8 cellular contexts compared by ENCODE assay signal in genomic region chr12:110224379-110225304, GRCh38. TPM values are rescaled to one million over a fixed set of nuclear protein-coding genes. Genes with fewer than 3 reads are reported as not detected.
DNase-seq lines count a peak whose midpoint lies in the region; ATAC-seq and TF ChIP-seq lines count a peak whose summit lies in the region.

No MANE protein-coding gene starts in this region.

- H3K27ac ChIP-seq in epithelial cell of prostate = peak overlapping the region; percentile 91

- H3K9me3 Mint-ChIP-seq in nephron = no peaks in the 10 kb centered on the region
- H3K9me3 Mint-ChIP-seq in activated T-cell treated with anti-CD3 and anti-CD28 coated beads, Interleukin-2, amount 50 U/mL, for 24 hours = no peaks in the 10 kb centered on the region
- no peaks in the 10 kb centered on the region for H3K9me3 Mint-ChIP-seq in endothelial cell (ENCODE audit: unreplicated experiment)

- no peak for ATAC-seq in GM18873 (IDR thresholded peaks at IDR 0.05; ENCODE audit: low FRiP score, unreplicated experiment)
- no peak for ATAC-seq in GM21423 (IDR thresholded peaks at IDR 0.05; ENCODE audit: unreplicated experiment)

- H3K4me1 Mint-ChIP-seq in nephron = peaks cover 53% of the 10 kb centered on the region
- H3K4me1 Mint-ChIP-seq in activated T-cell treated with anti-CD3 and anti-CD28 coated beads, Interleukin-2, amount 50 U/mL, for 24 hours (ENCODE audit: low read depth) = no peaks in the 10 kb centered on the region
- peaks cover 4% of the 10 kb centered on the region for H3K4me1 Mint-ChIP-seq in endothelial cell (ENCODE audit: unreplicated experiment)

- H3K4me3 Mint-ChIP-seq in nephron = no peak overlapping the region
- no peak overlapping the region for H3K4me3 Mint-ChIP-seq in activated T-cell treated with anti-CD3 and anti-CD28 coated beads, Interleukin-2, amount 50 U/mL, for 24 hours
- no peak overlapping the region for H3K4me3 Mint-ChIP-seq in endothelial cell (ENCODE audit: unreplicated experiment)

- H3K36me3 Mint-ChIP-seq in nephron (ENCODE audit: low read depth) = peaks cover 33% of the 10 kb centered on the region
- no peaks in the 10 kb centered on the region for H3K36me3 Mint-ChIP-seq in activated T-cell treated with anti-CD3 and anti-CD28 coated beads, Interleukin-2, amount 50 U/mL, for 24 hours (ENCODE audit: low read depth)
- H3K36me3 Mint-ChIP-seq in endothelial cell (ENCODE audit: low read depth, unreplicated experiment) = no peaks in the 10 kb centered on the region

- TF ChIP-seq CTCF in nephron (IDR thresholded peaks at IDR 0.05; ENCODE audit: unreplicated experiment in 3 of 3) (peak; percentile 35 to 54 (median 51)), endothelial cell (IDR thresholded peaks at IDR 0.05; ENCODE audit: unreplicated experiment) (no peak)

- H3K27ac Mint-ChIP-seq in nephron (peak overlapping the region in 2 of 3 experiments; percentile 78 to 83), endothelial cell (ENCODE audit: unreplicated experiment) (no peak overlapping the region)
- no peak overlapping the region for H3K27ac Mint-ChIP-seq in activated T-cell treated with anti-CD3 and anti-CD28 coated beads, Interleukin-2, amount 50 U/mL, for 24 hours

- DNase-seq in GM04503 (ENCODE audit: low read depth) (peak; percentile 81), NOMO-1 treated with DMSO at 0.1 percent for 48 hours (lab: John Stamatoyannopoulos, UW; ENCODE audit: unreplicated experiment) (peak; percentile 66), epithelial cell of prostate (ENCODE audit: low read depth, low spot score) (no peak), endothelial cell (ENCODE audit: low spot score) (no peak)
- DNase-seq in activated T-cell treated with anti-CD3 and anti-CD28 coated beads, Interleukin-2, amount 50 U/mL, for 24 hours = no peak

- H3K27me3 Mint-ChIP-seq in nephron (ENCODE audit: low read depth) = no peaks in the 10 kb centered on the region
- no peaks in the 10 kb centered on the region for H3K27me3 Mint-ChIP-seq in activated T-cell treated with anti-CD3 and anti-CD28 coated beads, Interleukin-2, amount 50 U/mL, for 24 hours
- no peaks in the 10 kb centered on the region for H3K27me3 Mint-ChIP-seq in endothelial cell (ENCODE audit: unreplicated experiment)

RNA-seq across cellular contexts. Expression of gene ATP2A2, which starts 56.4 kb away (rescaled TPM):
- total RNA-seq in endothelial cell (ENCODE audit: unreplicated experiment) = 178 TPM

Comparison
In these comparisons a context has a peak if more than half of its experiments do, and no peak if none do; other contexts are left out.
1. DNase-seq: peak in GM04503 (single experiment) and NOMO-1 treated with DMSO at 0.1 percent for 48 hours (single experiment); none in epithelial cell of prostate (single experiment), activated T-cell treated with anti-CD3 and anti-CD28 coated beads, Interleukin-2, amount 50 U/mL, for 24 hours (single experiment) and endothelial cell (single experiment).
2. H3K27ac Mint-ChIP-seq: peak in nephron (2 of 3); none in activated T-cell treated with anti-CD3 and anti-CD28 coated beads, Interleukin-2, amount 50 U/mL, for 24 hours (single experiment) and endothelial cell (single experiment).